4 cellular contexts compared by ENCODE assay signal in genomic region chr4:1427010-1427409, GRCh38. TPM values are rescaled to one million over a fixed set of nuclear protein-coding genes. Genes with fewer than 3 reads are reported as not detected.
"Had no signal": no experiment of that assay in that cellular context is flagged by ENCODE, and none has a peak within 500 bp of the region (broad histone marks: within the 10 kb centered on the region; RNA-seq: fewer than 3 reads in every experiment).

No MANE protein-coding gene starts in this region.

- H3K4me3 ChIP-seq: GM12878 had no signal

- DNase-seq: GDM1, GF-D8 had no signal

- ATAC-seq: GM12878 had no signal

RNA-seq across cellular contexts. Expression of gene NKX1-1, which starts 20.8 kb away (rescaled TPM):
- total RNA-seq: G401, GM12878 had no signal
- polyA plus RNA-seq: GM12878 had no signal
